Comparison of ENCODE assay signal across 1 cellular context in the genomic region with DNA sequence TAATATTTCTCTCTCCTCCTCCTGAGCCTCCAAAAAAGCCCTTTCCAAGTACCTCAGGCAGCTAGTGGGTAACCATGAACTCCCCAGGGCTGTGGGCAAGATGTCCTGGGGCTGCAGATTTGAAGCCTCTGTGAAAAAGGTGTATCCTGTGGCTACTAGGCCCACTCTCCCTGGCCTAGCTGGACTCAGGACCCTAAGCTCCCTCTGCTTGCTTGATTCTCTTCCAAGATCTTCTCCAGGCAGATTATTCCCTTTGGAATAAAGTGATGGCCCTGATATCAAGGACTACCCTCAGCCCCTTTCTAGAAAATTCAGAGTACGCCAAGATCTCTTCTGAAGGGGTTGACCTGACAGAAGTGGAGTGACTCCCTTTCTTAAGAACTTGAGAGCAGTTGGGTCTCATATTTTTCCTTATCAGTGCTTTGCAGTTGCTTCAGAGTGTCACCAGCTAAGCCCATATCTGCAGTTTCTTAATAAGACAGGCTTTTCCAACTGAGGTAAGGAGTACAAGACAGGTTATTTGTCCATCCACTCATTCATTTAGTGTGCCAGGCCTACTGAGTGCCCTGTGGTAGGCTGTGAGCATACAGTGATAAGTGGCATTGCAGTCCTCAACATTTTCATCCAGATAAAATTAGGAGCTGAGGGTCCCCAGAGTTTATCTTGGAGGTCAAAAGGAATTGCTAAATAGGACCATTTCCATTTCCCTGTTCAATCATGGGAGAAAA.
TF ChIP-seq lines count a peak whose summit lies in the region.

No MANE protein-coding gene starts in this region.

TF ChIP-seq in K562, 482 proteins besides CTCF, POLR2A, EP300 and RAD21 (continued from another document and continues in another):
- TF ChIP-seq, protein P1, sequence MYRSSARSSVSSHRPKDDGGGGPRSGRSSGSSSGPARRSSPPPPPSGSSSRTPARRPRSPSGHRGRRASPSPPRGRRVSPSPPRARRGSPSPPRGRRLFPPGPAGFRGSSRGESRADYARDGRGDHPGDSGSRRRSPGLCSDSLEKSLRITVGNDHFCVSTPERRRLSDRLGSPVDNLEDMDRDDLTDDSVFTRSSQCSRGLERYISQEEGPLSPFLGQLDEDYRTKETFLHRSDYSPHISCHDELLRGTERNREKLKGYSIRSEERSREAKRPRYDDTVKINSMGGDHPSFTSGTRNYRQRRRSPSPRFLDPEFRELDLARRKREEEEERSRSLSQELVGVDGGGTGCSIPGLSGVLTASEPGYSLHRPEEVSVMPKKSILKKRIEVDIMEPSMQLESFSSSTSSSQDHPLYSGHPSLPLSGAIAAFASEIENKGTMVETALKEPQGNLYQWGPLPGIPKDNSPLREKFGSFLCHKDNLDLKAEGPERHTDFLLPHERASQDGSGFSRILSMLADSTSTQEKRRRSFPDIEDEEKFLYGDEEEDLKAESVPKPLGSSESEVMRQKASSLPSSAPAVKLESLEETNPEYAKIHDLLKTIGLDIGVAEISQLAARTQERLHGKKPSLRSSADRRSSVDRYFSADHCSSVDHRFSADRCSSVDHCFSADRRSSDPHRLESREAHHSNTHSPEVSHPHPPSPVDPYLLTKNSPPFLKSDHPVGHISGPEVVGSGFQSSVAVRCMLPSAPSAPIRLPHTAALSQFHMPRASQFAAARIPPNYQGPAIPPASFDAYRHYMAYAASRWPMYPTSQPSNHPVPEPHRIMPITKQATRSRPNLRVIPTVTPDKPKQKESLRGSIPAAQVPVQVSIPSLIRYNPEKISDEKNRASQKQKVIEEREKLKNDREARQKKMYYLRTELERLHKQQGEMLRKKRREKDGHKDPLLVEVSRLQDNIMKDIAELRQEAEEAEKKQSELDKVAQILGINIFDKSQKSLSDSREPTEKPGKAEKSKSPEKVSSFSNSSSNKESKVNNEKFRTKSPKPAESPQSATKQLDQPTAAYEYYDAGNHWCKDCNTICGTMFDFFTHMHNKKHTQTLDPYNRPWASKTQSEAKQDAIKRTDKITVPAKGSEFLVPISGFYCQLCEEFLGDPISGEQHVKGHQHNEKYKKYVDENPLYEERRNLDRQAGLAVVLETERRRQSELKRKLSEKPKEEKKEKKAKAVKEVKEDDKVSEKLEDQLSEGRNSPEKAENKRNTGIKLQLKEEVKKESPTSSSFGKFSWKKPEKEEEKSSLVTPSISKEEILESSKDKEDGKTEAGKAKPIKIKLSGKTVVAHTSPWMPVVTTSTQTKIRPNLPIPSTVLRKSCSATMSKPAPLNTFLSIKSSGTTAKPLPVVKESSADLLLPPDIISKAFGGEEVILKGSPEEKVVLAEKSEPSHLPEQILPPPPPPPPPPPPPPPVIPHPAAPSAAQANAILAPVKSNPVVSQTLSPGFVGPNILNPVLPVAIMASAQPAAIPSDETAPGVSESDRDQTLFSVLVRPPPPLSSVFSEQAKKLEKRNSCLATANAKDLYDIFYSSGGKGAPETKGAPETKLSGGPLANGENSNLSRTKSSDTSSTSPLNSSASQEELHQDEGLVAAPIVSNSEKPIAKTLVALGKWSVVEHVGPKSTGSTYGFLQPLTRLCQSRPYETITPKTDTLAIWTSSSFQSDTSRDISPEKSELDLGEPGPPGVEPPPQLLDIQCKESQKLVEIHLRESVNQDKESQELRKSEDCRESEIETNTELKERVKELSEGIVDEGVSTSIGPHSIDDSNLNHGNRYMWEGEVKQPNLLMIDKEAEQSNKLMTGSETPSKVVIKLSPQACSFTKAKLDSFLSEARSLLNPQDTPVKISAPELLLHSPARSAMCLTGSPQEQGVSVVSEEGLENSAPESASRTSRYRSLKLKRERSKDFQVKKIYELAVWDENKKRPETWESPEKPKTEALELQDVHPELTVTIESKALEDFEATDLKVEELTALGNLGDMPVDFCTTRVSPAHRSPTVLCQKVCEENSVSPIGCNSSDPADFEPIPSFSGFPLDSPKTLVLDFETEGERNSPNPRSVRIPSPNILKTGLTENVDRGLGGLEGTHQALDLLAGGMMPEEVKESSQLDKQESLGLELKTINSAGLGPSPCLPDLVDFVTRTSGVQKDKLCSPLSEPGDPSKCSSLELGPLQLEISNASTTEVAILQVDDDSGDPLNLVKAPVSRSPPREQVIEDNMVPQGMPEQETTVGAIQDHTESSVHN (IDR thresholded peaks at IDR 0.05; ENCODE audit: borderline replicate concordance in 1 of 2, low read depth in 1 of 2) = no peak
- TF ChIP-seq, protein P2, sequence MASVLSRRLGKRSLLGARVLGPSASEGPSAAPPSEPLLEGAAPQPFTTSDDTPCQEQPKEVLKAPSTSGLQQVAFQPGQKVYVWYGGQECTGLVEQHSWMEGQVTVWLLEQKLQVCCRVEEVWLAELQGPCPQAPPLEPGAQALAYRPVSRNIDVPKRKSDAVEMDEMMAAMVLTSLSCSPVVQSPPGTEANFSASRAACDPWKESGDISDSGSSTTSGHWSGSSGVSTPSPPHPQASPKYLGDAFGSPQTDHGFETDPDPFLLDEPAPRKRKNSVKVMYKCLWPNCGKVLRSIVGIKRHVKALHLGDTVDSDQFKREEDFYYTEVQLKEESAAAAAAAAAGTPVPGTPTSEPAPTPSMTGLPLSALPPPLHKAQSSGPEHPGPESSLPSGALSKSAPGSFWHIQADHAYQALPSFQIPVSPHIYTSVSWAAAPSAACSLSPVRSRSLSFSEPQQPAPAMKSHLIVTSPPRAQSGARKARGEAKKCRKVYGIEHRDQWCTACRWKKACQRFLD (CRISPR knock-in tag; IDR thresholded peaks at IDR 0.05) = peak; percentile 71
- TF ChIP-seq, protein P3, sequence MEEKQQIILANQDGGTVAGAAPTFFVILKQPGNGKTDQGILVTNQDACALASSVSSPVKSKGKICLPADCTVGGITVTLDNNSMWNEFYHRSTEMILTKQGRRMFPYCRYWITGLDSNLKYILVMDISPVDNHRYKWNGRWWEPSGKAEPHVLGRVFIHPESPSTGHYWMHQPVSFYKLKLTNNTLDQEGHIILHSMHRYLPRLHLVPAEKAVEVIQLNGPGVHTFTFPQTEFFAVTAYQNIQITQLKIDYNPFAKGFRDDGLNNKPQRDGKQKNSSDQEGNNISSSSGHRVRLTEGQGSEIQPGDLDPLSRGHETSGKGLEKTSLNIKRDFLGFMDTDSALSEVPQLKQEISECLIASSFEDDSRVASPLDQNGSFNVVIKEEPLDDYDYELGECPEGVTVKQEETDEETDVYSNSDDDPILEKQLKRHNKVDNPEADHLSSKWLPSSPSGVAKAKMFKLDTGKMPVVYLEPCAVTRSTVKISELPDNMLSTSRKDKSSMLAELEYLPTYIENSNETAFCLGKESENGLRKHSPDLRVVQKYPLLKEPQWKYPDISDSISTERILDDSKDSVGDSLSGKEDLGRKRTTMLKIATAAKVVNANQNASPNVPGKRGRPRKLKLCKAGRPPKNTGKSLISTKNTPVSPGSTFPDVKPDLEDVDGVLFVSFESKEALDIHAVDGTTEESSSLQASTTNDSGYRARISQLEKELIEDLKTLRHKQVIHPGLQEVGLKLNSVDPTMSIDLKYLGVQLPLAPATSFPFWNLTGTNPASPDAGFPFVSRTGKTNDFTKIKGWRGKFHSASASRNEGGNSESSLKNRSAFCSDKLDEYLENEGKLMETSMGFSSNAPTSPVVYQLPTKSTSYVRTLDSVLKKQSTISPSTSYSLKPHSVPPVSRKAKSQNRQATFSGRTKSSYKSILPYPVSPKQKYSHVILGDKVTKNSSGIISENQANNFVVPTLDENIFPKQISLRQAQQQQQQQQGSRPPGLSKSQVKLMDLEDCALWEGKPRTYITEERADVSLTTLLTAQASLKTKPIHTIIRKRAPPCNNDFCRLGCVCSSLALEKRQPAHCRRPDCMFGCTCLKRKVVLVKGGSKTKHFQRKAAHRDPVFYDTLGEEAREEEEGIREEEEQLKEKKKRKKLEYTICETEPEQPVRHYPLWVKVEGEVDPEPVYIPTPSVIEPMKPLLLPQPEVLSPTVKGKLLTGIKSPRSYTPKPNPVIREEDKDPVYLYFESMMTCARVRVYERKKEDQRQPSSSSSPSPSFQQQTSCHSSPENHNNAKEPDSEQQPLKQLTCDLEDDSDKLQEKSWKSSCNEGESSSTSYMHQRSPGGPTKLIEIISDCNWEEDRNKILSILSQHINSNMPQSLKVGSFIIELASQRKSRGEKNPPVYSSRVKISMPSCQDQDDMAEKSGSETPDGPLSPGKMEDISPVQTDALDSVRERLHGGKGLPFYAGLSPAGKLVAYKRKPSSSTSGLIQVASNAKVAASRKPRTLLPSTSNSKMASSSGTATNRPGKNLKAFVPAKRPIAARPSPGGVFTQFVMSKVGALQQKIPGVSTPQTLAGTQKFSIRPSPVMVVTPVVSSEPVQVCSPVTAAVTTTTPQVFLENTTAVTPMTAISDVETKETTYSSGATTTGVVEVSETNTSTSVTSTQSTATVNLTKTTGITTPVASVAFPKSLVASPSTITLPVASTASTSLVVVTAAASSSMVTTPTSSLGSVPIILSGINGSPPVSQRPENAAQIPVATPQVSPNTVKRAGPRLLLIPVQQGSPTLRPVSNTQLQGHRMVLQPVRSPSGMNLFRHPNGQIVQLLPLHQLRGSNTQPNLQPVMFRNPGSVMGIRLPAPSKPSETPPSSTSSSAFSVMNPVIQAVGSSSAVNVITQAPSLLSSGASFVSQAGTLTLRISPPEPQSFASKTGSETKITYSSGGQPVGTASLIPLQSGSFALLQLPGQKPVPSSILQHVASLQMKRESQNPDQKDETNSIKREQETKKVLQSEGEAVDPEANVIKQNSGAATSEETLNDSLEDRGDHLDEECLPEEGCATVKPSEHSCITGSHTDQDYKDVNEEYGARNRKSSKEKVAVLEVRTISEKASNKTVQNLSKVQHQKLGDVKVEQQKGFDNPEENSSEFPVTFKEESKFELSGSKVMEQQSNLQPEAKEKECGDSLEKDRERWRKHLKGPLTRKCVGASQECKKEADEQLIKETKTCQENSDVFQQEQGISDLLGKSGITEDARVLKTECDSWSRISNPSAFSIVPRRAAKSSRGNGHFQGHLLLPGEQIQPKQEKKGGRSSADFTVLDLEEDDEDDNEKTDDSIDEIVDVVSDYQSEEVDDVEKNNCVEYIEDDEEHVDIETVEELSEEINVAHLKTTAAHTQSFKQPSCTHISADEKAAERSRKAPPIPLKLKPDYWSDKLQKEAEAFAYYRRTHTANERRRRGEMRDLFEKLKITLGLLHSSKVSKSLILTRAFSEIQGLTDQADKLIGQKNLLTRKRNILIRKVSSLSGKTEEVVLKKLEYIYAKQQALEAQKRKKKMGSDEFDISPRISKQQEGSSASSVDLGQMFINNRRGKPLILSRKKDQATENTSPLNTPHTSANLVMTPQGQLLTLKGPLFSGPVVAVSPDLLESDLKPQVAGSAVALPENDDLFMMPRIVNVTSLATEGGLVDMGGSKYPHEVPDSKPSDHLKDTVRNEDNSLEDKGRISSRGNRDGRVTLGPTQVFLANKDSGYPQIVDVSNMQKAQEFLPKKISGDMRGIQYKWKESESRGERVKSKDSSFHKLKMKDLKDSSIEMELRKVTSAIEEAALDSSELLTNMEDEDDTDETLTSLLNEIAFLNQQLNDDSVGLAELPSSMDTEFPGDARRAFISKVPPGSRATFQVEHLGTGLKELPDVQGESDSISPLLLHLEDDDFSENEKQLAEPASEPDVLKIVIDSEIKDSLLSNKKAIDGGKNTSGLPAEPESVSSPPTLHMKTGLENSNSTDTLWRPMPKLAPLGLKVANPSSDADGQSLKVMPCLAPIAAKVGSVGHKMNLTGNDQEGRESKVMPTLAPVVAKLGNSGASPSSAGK (IDR thresholded peaks at IDR 0.05) = no peak
- TF ChIP-seq, protein P4, sequence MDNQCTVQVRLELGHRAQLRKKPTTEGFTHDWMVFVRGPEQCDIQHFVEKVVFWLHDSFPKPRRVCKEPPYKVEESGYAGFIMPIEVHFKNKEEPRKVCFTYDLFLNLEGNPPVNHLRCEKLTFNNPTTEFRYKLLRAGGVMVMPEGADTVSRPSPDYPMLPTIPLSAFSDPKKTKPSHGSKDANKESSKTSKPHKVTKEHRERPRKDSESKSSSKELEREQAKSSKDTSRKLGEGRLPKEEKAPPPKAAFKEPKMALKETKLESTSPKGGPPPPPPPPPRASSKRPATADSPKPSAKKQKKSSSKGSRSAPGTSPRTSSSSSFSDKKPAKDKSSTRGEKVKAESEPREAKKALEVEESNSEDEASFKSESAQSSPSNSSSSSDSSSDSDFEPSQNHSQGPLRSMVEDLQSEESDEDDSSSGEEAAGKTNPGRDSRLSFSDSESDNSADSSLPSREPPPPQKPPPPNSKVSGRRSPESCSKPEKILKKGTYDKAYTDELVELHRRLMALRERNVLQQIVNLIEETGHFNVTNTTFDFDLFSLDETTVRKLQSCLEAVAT (IDR thresholded peaks at IDR 0.05) = no peak
- TF ChIP-seq, protein P5, sequence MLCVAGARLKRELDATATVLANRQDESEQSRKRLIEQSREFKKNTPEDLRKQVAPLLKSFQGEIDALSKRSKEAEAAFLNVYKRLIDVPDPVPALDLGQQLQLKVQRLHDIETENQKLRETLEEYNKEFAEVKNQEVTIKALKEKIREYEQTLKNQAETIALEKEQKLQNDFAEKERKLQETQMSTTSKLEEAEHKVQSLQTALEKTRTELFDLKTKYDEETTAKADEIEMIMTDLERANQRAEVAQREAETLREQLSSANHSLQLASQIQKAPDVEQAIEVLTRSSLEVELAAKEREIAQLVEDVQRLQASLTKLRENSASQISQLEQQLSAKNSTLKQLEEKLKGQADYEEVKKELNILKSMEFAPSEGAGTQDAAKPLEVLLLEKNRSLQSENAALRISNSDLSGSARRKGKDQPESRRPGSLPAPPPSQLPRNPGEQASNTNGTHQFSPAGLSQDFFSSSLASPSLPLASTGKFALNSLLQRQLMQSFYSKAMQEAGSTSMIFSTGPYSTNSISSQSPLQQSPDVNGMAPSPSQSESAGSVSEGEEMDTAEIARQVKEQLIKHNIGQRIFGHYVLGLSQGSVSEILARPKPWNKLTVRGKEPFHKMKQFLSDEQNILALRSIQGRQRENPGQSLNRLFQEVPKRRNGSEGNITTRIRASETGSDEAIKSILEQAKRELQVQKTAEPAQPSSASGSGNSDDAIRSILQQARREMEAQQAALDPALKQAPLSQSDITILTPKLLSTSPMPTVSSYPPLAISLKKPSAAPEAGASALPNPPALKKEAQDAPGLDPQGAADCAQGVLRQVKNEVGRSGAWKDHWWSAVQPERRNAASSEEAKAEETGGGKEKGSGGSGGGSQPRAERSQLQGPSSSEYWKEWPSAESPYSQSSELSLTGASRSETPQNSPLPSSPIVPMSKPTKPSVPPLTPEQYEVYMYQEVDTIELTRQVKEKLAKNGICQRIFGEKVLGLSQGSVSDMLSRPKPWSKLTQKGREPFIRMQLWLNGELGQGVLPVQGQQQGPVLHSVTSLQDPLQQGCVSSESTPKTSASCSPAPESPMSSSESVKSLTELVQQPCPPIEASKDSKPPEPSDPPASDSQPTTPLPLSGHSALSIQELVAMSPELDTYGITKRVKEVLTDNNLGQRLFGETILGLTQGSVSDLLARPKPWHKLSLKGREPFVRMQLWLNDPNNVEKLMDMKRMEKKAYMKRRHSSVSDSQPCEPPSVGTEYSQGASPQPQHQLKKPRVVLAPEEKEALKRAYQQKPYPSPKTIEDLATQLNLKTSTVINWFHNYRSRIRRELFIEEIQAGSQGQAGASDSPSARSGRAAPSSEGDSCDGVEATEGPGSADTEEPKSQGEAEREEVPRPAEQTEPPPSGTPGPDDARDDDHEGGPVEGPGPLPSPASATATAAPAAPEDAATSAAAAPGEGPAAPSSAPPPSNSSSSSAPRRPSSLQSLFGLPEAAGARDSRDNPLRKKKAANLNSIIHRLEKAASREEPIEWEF (CRISPR knock-in tag; IDR thresholded peaks at IDR 0.05) = no peak
- TF ChIP-seq STAT5A (IDR thresholded peaks at IDR 0.05; ENCODE audit: borderline replicate concordance, low read length) = peak; percentile 90
- no peak for TF ChIP-seq CHD2 (IDR thresholded peaks at IDR 0.05; ENCODE audit: low read depth, low read length)
- TF ChIP-seq ZNF778 (CRISPR knock-in tag; IDR thresholded peaks at IDR 0.05) = no peak
- peak; percentile 59; the same call in 1 of the 2 replicates for TF ChIP-seq PHB2 (IDR thresholded peaks at IDR 0.05; ENCODE audit: low read depth)
